ENCODE assay signal across 24 cellular contexts in the genomic region with DNA sequence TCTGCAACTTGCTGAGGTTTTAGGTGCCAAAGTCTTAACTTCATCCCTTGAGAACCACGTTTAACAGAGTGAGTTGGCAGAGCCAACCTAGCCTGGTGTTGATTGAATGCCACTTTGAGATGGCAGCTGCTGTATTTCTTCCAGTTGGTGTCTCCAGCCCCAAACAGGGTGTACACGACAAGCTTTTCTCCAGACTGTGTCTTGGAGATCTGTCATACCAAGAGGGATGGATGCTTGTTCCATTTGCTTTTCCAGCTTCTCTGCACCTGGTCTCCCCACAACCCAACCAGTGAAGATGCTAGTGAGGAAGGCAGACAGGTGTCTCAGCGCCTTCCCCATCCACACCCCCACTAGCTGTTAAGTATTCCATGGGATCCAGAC.
"Had no signal": no experiment of that assay in that cellular context is flagged by ENCODE, and none has a peak within 500 bp of the region (broad histone marks: within the 10 kb centered on the region; RNA-seq: fewer than 3 reads in every experiment).

No MANE protein-coding gene starts in this region.

- H3K27me3 ChIP-seq: ascending aorta, body of pancreas, Peyer's patch had no signal

- H3K4me3 ChIP-seq: ascending aorta, body of pancreas, Peyer's patch had no signal

- ATAC-seq: activated CD4-positive, CD25-positive, alpha-beta regulatory T cell treated with anti-CD3 and anti-CD28 coated beads, Interleukin-2, amount 50 U/mL, for 24 hours; activated CD8-positive, alpha-beta T cell treated with anti-CD3 and anti-CD28 coated beads for 36 hours; activated naive CD4-positive, alpha-beta T cell treated with anti-CD3 and anti-CD28 coated beads, Interleukin-2, amount 50 U/mL, for 72 hours; activated naive CD8-positive, alpha-beta T cell treated with anti-CD3 and anti-CD28 coated beads, Interleukin-2, amount 50 U/mL, for 24 hours; body of pancreas had no signal

- FAIRE-seq: bronchial epithelial cell had no signal

- H3K27ac ChIP-seq: ascending aorta, body of pancreas, Peyer's patch, RWPE1 had no signal

- H3K36me3 ChIP-seq: ascending aorta, Peyer's patch had no signal

- DNase-seq: activated CD4-positive, alpha-beta T cell treated with anti-CD3 and anti-CD28 coated beads for 4 hours; activated CD8-positive, alpha-beta T cell treated with anti-CD3 and anti-CD28 coated beads for 36 hours; activated effector memory CD4-positive, alpha-beta T cell treated with Interleukin-2 at 50 U/mL for 16 hours; activated naive CD4-positive, alpha-beta T cell; activated naive CD8-positive, alpha-beta T cell treated with anti-CD3 and anti-CD28 coated beads, Interleukin-2, amount 50 U/mL, for 24 hours; activated T-cell treated with anti-CD3 and anti-CD28 coated beads, Interleukin-2, amount 50 U/mL, for 24 hours; amniotic stem cell; body of pancreas; central memory CD4-positive, alpha-beta T cell; KG1; NCI-H1092; NCI-H1417; NCI-H1930; NCI-H2107; NCI-H2171 treated with DMSO at 0.1 percent for 48 hours; NCI-H226; NCI-H526; Peyer's patch; SHP77 treated with DMSO at 0.1 percent for 48 hours had no signal

- H3K9me3 ChIP-seq: ascending aorta, body of pancreas, Peyer's patch had no signal

- H3K4me1 ChIP-seq: body of pancreas, Peyer's patch had no signal
